In genomic region chr2:159988412-159988970, GRCh38 we compare ENCODE assay signal across 7 cellular contexts.
"Had no signal": no experiment of that assay in that cellular context is flagged by ENCODE, and none has a peak within 500 bp of the region (broad histone marks: within the 10 kb centered on the region; RNA-seq: fewer than 3 reads in every experiment).

No MANE protein-coding gene starts in this region.

- H3K4me3 Mint-ChIP-seq: GM23338, H9, IgD-negative memory B cell had no signal

- H3K4me3 ChIP-seq: GM23338 had no signal

- H3K4me1 Mint-ChIP-seq: GM23338, H9, IgD-negative memory B cell had no signal

- H3K4me2 ChIP-seq: GM23338 had no signal

- H3K9me3 Mint-ChIP-seq: GM23338, H9, IgD-negative memory B cell had no signal

- DNase-seq: HCEC 1CT, KBM-7 had no signal

- H2AFZ ChIP-seq: GM23338 had no signal

- H3K36me3 Mint-ChIP-seq: IgD-negative memory B cell had no signal

- H3K27ac Mint-ChIP-seq: GM23338, H9, IgD-negative memory B cell had no signal

- FAIRE-seq: H54, HTR-8/SVneo had no signal

- H3K27me3 Mint-ChIP-seq: IgD-negative memory B cell had no signal
